In the genomic region with DNA sequence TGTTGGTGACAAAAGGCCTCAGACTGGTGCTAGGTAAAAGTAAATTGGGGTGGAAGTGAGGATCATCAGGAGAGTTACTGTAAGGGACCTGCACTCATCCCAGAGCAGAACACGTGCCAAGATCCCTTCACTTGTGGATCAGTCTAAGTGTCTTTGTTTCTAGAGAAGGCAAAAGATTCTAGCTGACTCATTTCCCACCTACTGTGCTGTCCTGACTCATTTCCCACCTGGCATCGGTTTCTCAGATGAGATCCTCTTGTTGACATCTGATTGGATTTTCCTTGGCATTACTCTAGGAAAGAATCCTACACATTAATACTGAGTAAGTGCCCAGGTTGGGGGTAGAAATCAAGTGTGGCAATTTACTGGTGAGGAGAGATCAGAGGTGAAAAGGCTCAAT, we compare ENCODE assay signal across 16 cellular contexts.
DNase-seq lines count a peak whose midpoint lies in the region; ATAC-seq, FAIRE-seq and TF ChIP-seq lines count a peak whose summit lies in the region.
"Had no signal": no experiment of that assay in that cellular context is flagged by ENCODE, and none has a peak within 500 bp of the region (broad histone marks: within the 10 kb centered on the region; RNA-seq: fewer than 3 reads in every experiment).

No MANE protein-coding gene starts in this region.

- H3K4me1 ChIP-seq in A549 (peaks cover 18% of the 10 kb centered on the region; the same call in 2 of the 3 replicates), HCT116 (ENCODE audit: control insufficient read depth in 1 of 2, insufficient read depth in 2 of 2, low read length in 2 of 2) (peaks cover 9 to 18% of the 10 kb centered on the region in 2 experiments), astrocyte (ENCODE audit: insufficient read depth, low read length) (peaks cover 31% of the 10 kb centered on the region), gastrocnemius medialis (no peaks in the 10 kb centered on the region), transverse colon (no peaks in the 10 kb centered on the region)
- H3K4me1 ChIP-seq in effector memory CD4-positive, alpha-beta T cell (ENCODE audit: control insufficient read depth, insufficient read depth, low read length, poor library complexity, severe bottlenecking) = no peaks in the 10 kb centered on the region
- H3K4me1 ChIP-seq: spleen had no signal

- H3K4me1 Mint-ChIP-seq in astrocyte (ENCODE audit: low read depth, unreplicated experiment) = peaks cover 8% of the 10 kb centered on the region
- no peaks in the 10 kb centered on the region for H3K4me1 Mint-ChIP-seq in stimulated activated memory B cell treated with anti-CD40 and anti-IgM and Interleukin-4, amounts not matched to agents 10 μg/mL and 1 μg/mL and 100 μg/mL, for 72 hours

- 3% methylated on average over 2 of the region's 2 CpGs for WGBS in A549 (ENCODE audit: missing lambda C conversion rate)
- 24 to 67% methylated on average over 1 to 2 of the region's 2 CpGs for WGBS in transverse colon (ENCODE audit: low coverage in 1 of 2), 2 donors

- DNase-seq in A549 (ENCODE audit: low read depth in 1 of 2, low spot score in 1 of 2) = peak; percentile 46 to 57
- DNase-seq in HCT116 (ENCODE audit: low read depth, low spot score) = peak; percentile 50
- peak; percentile 89 for DNase-seq in astrocyte (ENCODE audit: low read depth)
- DNase-seq in glomerular visceral epithelial cell (ENCODE audit: extremely low spot score) = peak; percentile 1
- no peak for DNase-seq in gastrocnemius medialis
- DNase-seq in transverse colon = no peak
- no peak for DNase-seq in effector memory CD4-positive, alpha-beta T cell
- DNase-seq: activated CD8-positive, alpha-beta memory T cell treated with anti-CD3 and anti-CD28 coated beads, Interleukin-2, amount 50 U/mL, for 4 hours; H9; islet precursor cell; NCI-H2081 treated with DMSO at 0.1 percent for 48 hours; spleen had no signal

- H3K9ac ChIP-seq in HCT116 (ENCODE audit: low read length) (no peak overlapping the region), astrocyte (ENCODE audit: low read length) (peak overlapping the region; percentile 75)
- H3K9ac ChIP-seq: KMS-11 had no signal

- RAD21 ChIA-PET in HCT116 (lab: Charles Lee; ENCODE audit: low non-redundant PET in 1 of 2, low total read pairs in 2 of 2, uncharacterized antibody in 2 of 2, unreplicated experiment in 2 of 2) = no interaction called here

- TF ChIP-seq POLR2A in A549 (IDR thresholded peaks at IDR 0.05; ENCODE audit: low read length) (no peak), HCT116 (IDR thresholded peaks at IDR 0.05; ENCODE audit: borderline replicate concordance, extremely low read depth, insufficient read depth, insufficient read length) (no peak), gastrocnemius medialis (IDR thresholded peaks at IDR 0.05) (no peak), transverse colon (IDR thresholded peaks at IDR 0.05) (no peak)

- no peaks in the 10 kb centered on the region for H3K9me2 ChIP-seq in HCT116 (ENCODE audit: insufficient read depth)

- H2AFZ ChIP-seq in HCT116 (ENCODE audit: low read depth, low read length, poor library complexity, severe bottlenecking) (no peak overlapping the region), astrocyte (ENCODE audit: low read depth, low read length) (peak overlapping the region; percentile 38)

- intact Hi-C loops in HCT116 (cut with micrococcal nuclease) = loop anchor here (2.0 kb wide), 1 partner anchor 179 kb away; no protein-coding TSS in a partner anchor
- intact Hi-C loops in gastrocnemius medialis (cut with DNase I; ENCODE audit: low total_unique reads) = no loop called here
- intact Hi-C loops in transverse colon (cut with DNase I; ENCODE audit: low total_unique reads) = no loop called here

- H3K27me3 Mint-ChIP-seq in astrocyte (ENCODE audit: low read depth, unreplicated experiment) = peaks cover 20% of the 10 kb centered on the region
- H3K27me3 Mint-ChIP-seq in stimulated activated memory B cell treated with anti-CD40 and anti-IgM and Interleukin-4, amounts not matched to agents 10 μg/mL and 1 μg/mL and 100 μg/mL, for 72 hours = peaks cover 7% of the 10 kb centered on the region

- TF ChIP-seq CTCF in A549 (IDR thresholded peaks at IDR 0.05) (no peak), HCT116 (IDR thresholded peaks at IDR 0.05 in 2 of 3, conservative IDR thresholded peaks at IDR 0.05 in 1 of 3; ENCODE audit: borderline replicate concordance in 1 of 3, insufficient read depth in 1 of 3, low read depth in 2 of 3, low read length in 2 of 3) (no peak), astrocyte (IDR thresholded peaks at IDR 0.05; ENCODE audit: insufficient read depth, low read depth, low read length) (no peak), gastrocnemius medialis (IDR thresholded peaks at IDR 0.05 in 4 of 5, conservative IDR thresholded peaks at IDR 0.05 in 1 of 5) (no peak), transverse colon (IDR thresholded peaks at IDR 0.05) (no peak)

- H4K20me1 ChIP-seq in HCT116 (ENCODE audit: insufficient read depth) (no peaks in the 10 kb centered on the region), astrocyte (ENCODE audit: insufficient read depth, low read length) (no peaks in the 10 kb centered on the region)

- H3K27ac Mint-ChIP-seq in astrocyte (ENCODE audit: unreplicated experiment) = no peak overlapping the region
- no peak overlapping the region for H3K27ac Mint-ChIP-seq in stimulated activated memory B cell treated with anti-CD40 and anti-IgM and Interleukin-4, amounts not matched to agents 10 μg/mL and 1 μg/mL and 100 μg/mL, for 72 hours
- H3K27ac Mint-ChIP-seq: natural killer cell treated with Interleukin-12 subunit alpha and Interleukin-12 subunit beta and Interleukin-15 and Interleukin-18, amount 100 ng/mL, for 72 hours had no signal

- FAIRE-seq in A549 (lab: Jason Lieb, UNC) = peak; percentile 43
- no peak for FAIRE-seq in astrocyte (lab: Jason Lieb, UNC)

- H3K9me3 ChIP-seq in A549 (no peaks in the 10 kb centered on the region), HCT116 (ENCODE audit: control insufficient read depth in 1 of 2, insufficient read depth in 1 of 2, low read depth in 1 of 2, low read length in 2 of 2) (no peaks in the 10 kb centered on the region), astrocyte (ENCODE audit: insufficient read depth, low read depth, low read length) (no peaks in the 10 kb centered on the region), gastrocnemius medialis (no peaks in the 10 kb centered on the region), transverse colon (no peaks in the 10 kb centered on the region)
- no peaks in the 10 kb centered on the region for H3K9me3 ChIP-seq in effector memory CD4-positive, alpha-beta T cell (ENCODE audit: control insufficient read depth, low read length)
- H3K9me3 ChIP-seq: spleen had no signal

- no peak overlapping the region for H3K4me3 ChIP-seq in A549
- no peak overlapping the region for H3K4me3 ChIP-seq in HCT116 (replicated peaks in 1 of 2; ENCODE audit: low read depth in 1 of 2, low read length in 2 of 2)
- H3K4me3 ChIP-seq in astrocyte (ENCODE audit: insufficient read depth, low read depth, low read length) = no peak overlapping the region
- H3K4me3 ChIP-seq in gastrocnemius medialis = no peak overlapping the region
- H3K4me3 ChIP-seq in transverse colon = no peak overlapping the region
- H3K4me3 ChIP-seq in effector memory CD4-positive, alpha-beta T cell (ENCODE audit: insufficient read depth, low read depth, low read length, poor library complexity, severe bottlenecking) = no peak overlapping the region
- H3K4me3 ChIP-seq: spleen had no signal

- H3K27me3 ChIP-seq in HCT116 (ENCODE audit: insufficient read depth, low read length) = peaks cover 25% of the 10 kb centered on the region
- no peaks in the 10 kb centered on the region for H3K27me3 ChIP-seq in astrocyte (ENCODE audit: insufficient read depth, low read length)
- H3K27me3 ChIP-seq in gastrocnemius medialis = no peaks in the 10 kb centered on the region
- no peaks in the 10 kb centered on the region for H3K27me3 ChIP-seq in transverse colon
- H3K27me3 ChIP-seq in effector memory CD4-positive, alpha-beta T cell (replicated peaks; ENCODE audit: control insufficient read depth, insufficient read depth, low read length, poor library complexity, severe bottlenecking) = no peaks in the 10 kb centered on the region

- H3K36me3 Mint-ChIP-seq in astrocyte (ENCODE audit: low read depth, unreplicated experiment) = no peaks in the 10 kb centered on the region
- H3K36me3 Mint-ChIP-seq in stimulated activated memory B cell treated with anti-CD40 and anti-IgM and Interleukin-4, amounts not matched to agents 10 μg/mL and 1 μg/mL and 100 μg/mL, for 72 hours = no peaks in the 10 kb centered on the region
- H3K36me3 Mint-ChIP-seq: natural killer cell treated with Interleukin-12 subunit alpha and Interleukin-12 subunit beta and Interleukin-15 and Interleukin-18, amount 100 ng/mL, for 72 hours had no signal

- POLR2A ChIA-PET in A549 (lab: Yijun Ruan, JAX) = no interaction called here
- POLR2A ChIA-PET in HCT116 (lab: Charles Lee) = no interaction called here

- ATAC-seq in A549 (peak; percentile 36 to 64; a peak in 3 of 6 replicates), HCT116 (peak; percentile 64), gastrocnemius medialis (no peak)
- ATAC-seq in stimulated activated memory B cell treated with anti-CD40 and anti-IgM and Interleukin-4, amounts not matched to agents 10 μg/mL and 1 μg/mL and 100 μg/mL, for 72 hours = no peak
- ATAC-seq: natural killer cell treated with Interleukin-12 subunit alpha and Interleukin-12 subunit beta and Interleukin-15 and Interleukin-18, amount 100 ng/mL, for 72 hours had no signal

- peak overlapping the region in 1 of 2 experiments; percentile 63; a peak in 2 of 6 replicates for H3K27ac ChIP-seq in A549
- H3K27ac ChIP-seq in HCT116 (ENCODE audit: low read depth, low read length) = no peak overlapping the region
- H3K27ac ChIP-seq in astrocyte (ENCODE audit: low read depth, low read length) = peak overlapping the region; percentile 90
- H3K27ac ChIP-seq in gastrocnemius medialis = no peak overlapping the region
- H3K27ac ChIP-seq in transverse colon = no peak overlapping the region
- H3K27ac ChIP-seq in effector memory CD4-positive, alpha-beta T cell (ENCODE audit: insufficient read depth, low read length, poor library complexity, severe bottlenecking) = no peak overlapping the region
- H3K27ac ChIP-seq: C4-2B, KMS-11, spleen had no signal

- H3K4me2 ChIP-seq in A549 (peak overlapping the region; percentile 8; the same call in 1 of the 3 replicates), HCT116 (ENCODE audit: low read length) (peak overlapping the region; percentile 28), astrocyte (ENCODE audit: low read length) (peak overlapping the region; percentile 80)
- H3K4me2 ChIP-seq: KMS-11 had no signal

- TF ChIP-seq RAD21 in A549 (conservative IDR thresholded peaks at IDR 0.05 in 1 of 2, IDR thresholded peaks at IDR 0.05 in 1 of 2) (no peak), HCT116 (IDR thresholded peaks at IDR 0.05; ENCODE audit: low read depth) (no peak)

- no peaks in the 10 kb centered on the region for H3K9me3 Mint-ChIP-seq in astrocyte (ENCODE audit: unreplicated experiment)
- H3K9me3 Mint-ChIP-seq in stimulated activated memory B cell treated with anti-CD40 and anti-IgM and Interleukin-4, amounts not matched to agents 10 μg/mL and 1 μg/mL and 100 μg/mL, for 72 hours = no peaks in the 10 kb centered on the region
- H3K9me3 Mint-ChIP-seq: H9; natural killer cell treated with Interleukin-12 subunit alpha and Interleukin-12 subunit beta and Interleukin-15 and Interleukin-18, amount 100 ng/mL, for 72 hours had no signal

- no TSS peak for BruUV-seq in HCT116 (replicated peaks; lab: Mats Ljungman, UMichigan)

- no peaks in the 10 kb centered on the region for H3K79me2 ChIP-seq in HCT116 (ENCODE audit: insufficient read depth, low read length)
- H3K79me2 ChIP-seq in astrocyte (ENCODE audit: insufficient read depth, low read length) = no peaks in the 10 kb centered on the region

- no peak overlapping the region for H3K4me3 Mint-ChIP-seq in astrocyte (ENCODE audit: unreplicated experiment)
- no peak overlapping the region for H3K4me3 Mint-ChIP-seq in stimulated activated memory B cell treated with anti-CD40 and anti-IgM and Interleukin-4, amounts not matched to agents 10 μg/mL and 1 μg/mL and 100 μg/mL, for 72 hours
- H3K4me3 Mint-ChIP-seq: H9; natural killer cell treated with Interleukin-12 subunit alpha and Interleukin-12 subunit beta and Interleukin-15 and Interleukin-18, amount 100 ng/mL, for 72 hours had no signal

- CTCF ChIA-PET in A549 (lab: Yijun Ruan, JAX) (interaction anchor here (0.9 to 9.1 kb wide), 10 partner anchors 10 to 505 kb away, joined by 3 to 475 read pairs (median 12); no protein-coding TSS in a partner anchor), HCT116 (lab: Charles Lee) (interaction anchor here (1.0 to 6.2 kb wide), 4 partner anchors 74 to 417 kb away, joined by 3 to 77 read pairs (median 10); no protein-coding TSS in a partner anchor)

- H3K36me3 ChIP-seq in HCT116 (ENCODE audit: control insufficient read depth in 1 of 2, insufficient read depth in 2 of 2, low read length in 2 of 2) (no peaks in the 10 kb centered on the region), astrocyte (ENCODE audit: insufficient read depth, low read length) (no peaks in the 10 kb centered on the region), gastrocnemius medialis (no peaks in the 10 kb centered on the region), transverse colon (no peaks in the 10 kb centered on the region)
- no peaks in the 10 kb centered on the region for H3K36me3 ChIP-seq in effector memory CD4-positive, alpha-beta T cell (ENCODE audit: control insufficient read depth, insufficient read depth, low read length)
- H3K36me3 ChIP-seq: spleen had no signal

- TF ChIP-seq EP300 in A549 (IDR thresholded peaks at IDR 0.05) = no peak
- no peak for TF ChIP-seq EP300 in transverse colon (IDR thresholded peaks at IDR 0.05; ENCODE audit: low read depth)

- in situ Hi-C loops in gastrocnemius medialis (cut with MboI; ENCODE audit: low sequenced_read_pairs in 4 of 4) (loop anchor here (5.0 kb wide), 2 partner anchors 349 to 354 kb away; no protein-coding TSS in a partner anchor), transverse colon (cut with MboI; ENCODE audit: low pct_ligation_motif_present in 1 of 4, low pct_unique_long_range_greater_than_20kb in 1 of 4, low sequenced_read_pairs in 3 of 4) (loop anchor here (5.0 kb wide), 2 partner anchors 349 to 359 kb away; no protein-coding TSS in a partner anchor)

Comparison
In these comparisons a context has a peak if more than half of its experiments do, and no peak if none do; other contexts are left out.
1. ATAC-seq: peak in A549 (2 of 2) and HCT116 (single experiment); none in gastrocnemius medialis (0 of 2) and stimulated activated memory B cell treated with anti-CD40 and anti-IgM and Interleukin-4, amounts not matched to agents 10 μg/mL and 1 μg/mL and 100 μg/mL, for 72 hours (single experiment).
2. DNase-seq: peak in A549 (2 of 2), HCT116 (single experiment), astrocyte (single experiment) and glomerular visceral epithelial cell (single experiment); none in gastrocnemius medialis (0 of 2), transverse colon (single experiment) and effector memory CD4-positive, alpha-beta T cell (0 of 3).
3. H3K4me2 ChIP-seq: peak in every context shown above with its lines; median percentile 80 in astrocyte; 28 in HCT116; 8 in A549.
4. Of the 6 proteins assayed by ChIP-seq in both A549 and HCT116: peak only in A549: none; only in HCT116: none; in both: MAX; in neither: 5.